ENCODE assay signal across 11 cellular contexts in genomic region chr1:25033030-25033827, GRCh38.
DNase-seq lines count a peak whose midpoint lies in the region; ATAC-seq and TF ChIP-seq lines count a peak whose summit lies in the region.
"Had no signal": no experiment of that assay in that cellular context is flagged by ENCODE, and none has a peak within 500 bp of the region (broad histone marks: within the 10 kb centered on the region; RNA-seq: fewer than 3 reads in every experiment).

No MANE protein-coding gene starts in this region.

- H3K9me3 ChIP-seq in SU-DHL-6 (ENCODE audit: insufficient read depth, low read length), result no peaks in the 10 kb centered on the region
- H3K9me3 ChIP-seq: left ventricle myocardium inferior had no signal

- H3K79me2 ChIP-seq in SU-DHL-6 (ENCODE audit: insufficient read depth, low read length), result no peaks in the 10 kb centered on the region

- peak overlapping the region; percentile 42 for H2AFZ ChIP-seq in SU-DHL-6 (ENCODE audit: low read depth, low read length, severe bottlenecking)

- peak overlapping the region; percentile 85 for H3K27ac ChIP-seq in SU-DHL-6 (ENCODE audit: low read depth, low read length)
- H3K27ac ChIP-seq: left ventricle myocardium inferior had no signal

- H3F3A ChIP-seq in SU-DHL-6 (ENCODE audit: insufficient read depth), result peaks cover 16% of the 10 kb centered on the region

- DNase-seq in CD14-positive monocyte (ENCODE audit: low spot score) (no peak), immature natural killer cell (no peak), NOMO-1 treated with DMSO at 0.1 percent for 48 hours (lab: John Stamatoyannopoulos, UW; ENCODE audit: unreplicated experiment) (no peak), NCI-H1105 treated with DMSO at 0.1 percent for 48 hours (lab: John Stamatoyannopoulos, UW) (no peak), islet precursor cell (no peak)
- DNase-seq: activated gamma-delta T cell, dermis blood vessel endothelial cell had no signal

- H3K4me1 Mint-ChIP-seq in CD14-positive monocyte (peaks cover 10% of the 10 kb centered on the region), immature natural killer cell (peaks cover 0 to 28% of the 10 kb centered on the region in 2 donors)

- H3K27me3 ChIP-seq in SU-DHL-6 (ENCODE audit: low read length), result no peaks in the 10 kb centered on the region

- H3K27ac Mint-ChIP-seq in CD14-positive monocyte, result peak overlapping the region in 5 of 7 donors; percentile 82 to 96 (median 94)
- H3K27ac Mint-ChIP-seq in immature natural killer cell, result peak overlapping the region in 1 of 6 donors; percentile 93

- peak overlapping the region; percentile 46 for H3K9ac ChIP-seq in SU-DHL-6 (ENCODE audit: low read length)

- peak overlapping the region; percentile 4 to 80 for H3K4me3 Mint-ChIP-seq in CD14-positive monocyte
- H3K4me3 Mint-ChIP-seq in immature natural killer cell, result peak overlapping the region; percentile 60 to 89 (median 74)

- no peaks in the 10 kb centered on the region for H4K20me1 ChIP-seq in SU-DHL-6 (ENCODE audit: low read depth, low read length)

- peak overlapping the region; percentile 59 for H3K4me2 ChIP-seq in SU-DHL-6 (ENCODE audit: low read depth, low read length, poor library complexity, severe bottlenecking)

- TF ChIP-seq CTCF in CD14-positive monocyte (IDR thresholded peaks at IDR 0.05) (no peak), GM12872 (IDR thresholded peaks at IDR 0.05; ENCODE audit: insufficient read depth, low read depth, low read length) (peak; percentile 21; the same call in 1 of the 3 replicates), SU-DHL-6 (IDR thresholded peaks at IDR 0.05; ENCODE audit: insufficient read depth, low read length, poor library complexity, severe bottlenecking) (no peak)

- peaks cover 39 to 56% (median 49%) of the 10 kb centered on the region in 3 donors for H3K27me3 Mint-ChIP-seq in CD14-positive monocyte (ENCODE audit: low read depth in 3 of 3)
- peaks cover 17 to 22% (median 19%) of the 10 kb centered on the region in 3 donors for H3K27me3 Mint-ChIP-seq in immature natural killer cell (ENCODE audit: low read depth in 3 of 3)

- H3K36me3 Mint-ChIP-seq in CD14-positive monocyte, result peaks cover 31 to 48% of the 10 kb centered on the region in 2 donors
- no peaks in the 10 kb centered on the region for H3K36me3 Mint-ChIP-seq in immature natural killer cell

- no peaks in the 10 kb centered on the region for H3K9me2 ChIP-seq in SU-DHL-6 (replicated peaks; ENCODE audit: insufficient read depth, low read length)

- intact Hi-C loops in CD14-positive monocyte (cut with micrococcal nuclease), result no loop called here

- H3K36me3 ChIP-seq in SU-DHL-6 (ENCODE audit: low read length), result no peaks in the 10 kb centered on the region
- H3K36me3 ChIP-seq: left ventricle myocardium inferior had no signal

- H3K4me3 ChIP-seq in SU-DHL-6 (ENCODE audit: insufficient read depth, low read length, poor library complexity, severe bottlenecking), result peak overlapping the region; percentile 16
- H3K4me3 ChIP-seq: left ventricle myocardium inferior had no signal

- no peak for ATAC-seq in GM18502 (IDR thresholded peaks at IDR 0.05; ENCODE audit: poor library complexity, unreplicated experiment)

- H3K9me3 Mint-ChIP-seq in CD14-positive monocyte (peaks cover 0 to 8% (median 0%) of the 10 kb centered on the region in 7 donors), immature natural killer cell (no peaks in the 10 kb centered on the region)
